ENCODE assay signal across 8 cellular contexts in the genomic region with DNA sequence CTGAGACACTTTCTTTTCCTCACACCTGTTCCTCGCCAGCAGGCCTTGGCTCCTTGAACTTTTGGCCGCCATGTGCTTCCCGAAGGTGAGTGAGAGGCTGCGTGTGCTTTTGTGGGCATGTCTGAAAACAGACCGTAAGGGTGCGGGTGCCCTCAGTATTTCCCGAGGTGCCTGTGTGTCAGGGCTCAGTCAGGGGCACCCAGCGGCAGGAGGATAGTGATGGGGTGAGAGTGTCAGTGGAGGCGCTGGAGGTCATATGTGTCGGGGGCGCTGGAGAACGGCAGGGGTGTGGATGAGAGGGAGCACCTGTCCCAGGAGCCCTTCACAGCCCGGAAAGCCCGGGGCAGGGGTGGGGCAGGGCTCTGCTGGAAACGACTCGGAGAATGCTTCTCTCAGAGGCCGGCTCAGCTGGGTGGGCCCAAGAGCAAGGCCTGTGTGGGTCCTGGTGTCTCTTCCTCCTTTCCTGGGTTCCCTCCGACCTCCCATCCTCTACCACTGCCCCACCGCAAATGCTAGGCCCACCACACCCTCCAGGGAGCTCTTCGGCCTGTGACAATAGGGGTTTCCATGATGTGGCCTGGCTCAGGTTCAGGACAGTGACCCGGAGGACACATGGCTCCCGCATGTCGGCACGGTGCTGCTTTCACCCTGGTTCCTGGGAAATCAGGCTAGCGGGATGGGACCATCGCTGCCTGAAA. TPM values are rescaled to one million over a fixed set of nuclear protein-coding genes. Genes with fewer than 3 reads are reported as not detected.
DNase-seq lines count a peak whose midpoint lies in the region; ATAC-seq and TF ChIP-seq lines count a peak whose summit lies in the region.

No MANE protein-coding gene starts in this region.

- peak; percentile 13 for ATAC-seq in activated CD8-positive, alpha-beta T cell treated with anti-CD3 and anti-CD28 coated beads for 36 hours
- ATAC-seq in left cardiac atrium (peak; percentile 12 to 29), GM18861 (IDR thresholded peaks at IDR 0.05; ENCODE audit: unreplicated experiment) (no peak), GM21515 (IDR thresholded peaks at IDR 0.05; ENCODE audit: unreplicated experiment) (no peak)

- no peaks in the 10 kb centered on the region for H3K9me3 Mint-ChIP-seq in activated CD8-positive, alpha-beta T cell treated with anti-CD3 and anti-CD28 coated beads for 36 hours

- peaks cover under 1% of the 10 kb centered on the region for H3F3A ChIP-seq in smooth muscle cell (ENCODE audit: low read depth)

- POLR2A ChIA-PET in activated CD8-positive, alpha-beta T cell treated with anti-CD3 and anti-CD28 coated beads for 36 hours (lab: Charles Lee) = interaction anchor here (0.8 to 4.0 kb wide), 7 partner anchors 10 to 106 kb away, joined by 3 to 49 read pairs (median 5); a partner anchor contains a TSS

- no peak overlapping the region for H2AFZ ChIP-seq in smooth muscle cell (ENCODE audit: low read depth)

- no peaks in the 10 kb centered on the region for H3K9me3 ChIP-seq in smooth muscle cell (replicated peaks; ENCODE audit: low read depth)

- no peaks in the 10 kb centered on the region for H3K36me3 ChIP-seq in smooth muscle cell (ENCODE audit: low read depth)

- 91% methylated on average over 26 of the region's 26 CpGs for whole genome bisulfite sequencing in smooth muscle cell (ENCODE audit: low lambda C conversion rate)

- no peaks in the 10 kb centered on the region for H4K20me1 ChIP-seq in smooth muscle cell (ENCODE audit: low read depth)

- peaks cover 48% of the 10 kb centered on the region for H3K36me3 Mint-ChIP-seq in activated CD8-positive, alpha-beta T cell treated with anti-CD3 and anti-CD28 coated beads for 36 hours (ENCODE audit: low read depth)

- peak overlapping the region; percentile 67 for H3K9ac ChIP-seq in smooth muscle cell (ENCODE audit: low read depth)

- DNase-seq in GM13976 (ENCODE audit: low spot score) (peak; percentile 22), left cardiac atrium (peak; percentile 31), smooth muscle cell (lab: John Stamatoyannopoulos, UW; ENCODE audit: unreplicated experiment) (no peak), hypothalamus (lab: John Stamatoyannopoulos, UW) (no peak), NCI-H345 treated with DMSO at 0.1 percent for 48 hours (lab: John Stamatoyannopoulos, UW; ENCODE audit: unreplicated experiment) (no peak)
- DNase-seq in activated CD8-positive, alpha-beta T cell treated with anti-CD3 and anti-CD28 coated beads for 36 hours = peak; percentile 45

- CTCF ChIA-PET in activated CD8-positive, alpha-beta T cell treated with anti-CD3 and anti-CD28 coated beads for 36 hours (lab: Charles Lee) = interaction anchor here (0.6 to 14.0 kb wide), 8 partner anchors 9 to 102 kb away, joined by 3 to 288 read pairs (median 3); no protein-coding TSS in a partner anchor

- intact Hi-C loops in activated CD8-positive, alpha-beta T cell treated with anti-CD3 and anti-CD28 coated beads for 36 hours (cut with micrococcal nuclease) = no loop called here
- intact Hi-C loops in left cardiac atrium (cut with DNase I) = no loop called here

- H3K27ac Mint-ChIP-seq in activated CD8-positive, alpha-beta T cell treated with anti-CD3 and anti-CD28 coated beads for 36 hours = peak overlapping the region; percentile 99

- H3K4me3 ChIP-seq in smooth muscle cell = no peak overlapping the region

- peak overlapping the region; percentile 97 for H3K4me3 Mint-ChIP-seq in activated CD8-positive, alpha-beta T cell treated with anti-CD3 and anti-CD28 coated beads for 36 hours

- no peaks in the 10 kb centered on the region for H3K4me1 ChIP-seq in smooth muscle cell (ENCODE audit: low read depth)

- no peak overlapping the region for H3K4me2 ChIP-seq in smooth muscle cell

- peaks cover 57% of the 10 kb centered on the region for H3K4me1 Mint-ChIP-seq in activated CD8-positive, alpha-beta T cell treated with anti-CD3 and anti-CD28 coated beads for 36 hours (ENCODE audit: low read depth)

- in situ Hi-C loops in GM13976 (cut with MboI; ENCODE audit: low sequenced_read_pairs, unreplicated experiment) = loop anchor here (10.0 kb wide), 1 partner anchor 59 kb away; no protein-coding TSS in a partner anchor

- H3K27me3 Mint-ChIP-seq in activated CD8-positive, alpha-beta T cell treated with anti-CD3 and anti-CD28 coated beads for 36 hours = no peaks in the 10 kb centered on the region

- H3K27ac ChIP-seq in smooth muscle cell (ENCODE audit: low read depth) = no peak overlapping the region

- TF ChIP-seq CTCF in GM13976 (IDR thresholded peaks at IDR 0.05; ENCODE audit: borderline replicate concordance, control extremely low read depth, extremely low read depth, insufficient read depth, missing control alignments) (no peak), smooth muscle cell (IDR thresholded peaks at IDR 0.05; ENCODE audit: borderline replicate concordance, insufficient read depth, poor library complexity, severe bottlenecking) (no peak)
- no peak for TF ChIP-seq CTCF in activated CD8-positive, alpha-beta T cell treated with anti-CD3 and anti-CD28 coated beads for 36 hours (IDR thresholded peaks at IDR 0.05)

- H3K79me2 ChIP-seq in smooth muscle cell (ENCODE audit: low read depth) = no peaks in the 10 kb centered on the region

- no peaks in the 10 kb centered on the region for H3K27me3 ChIP-seq in smooth muscle cell (ENCODE audit: low read depth)

RNA-seq across cellular contexts. Expression of a gene that starts 0.5 kb away (rescaled TPM):
- 100 to 1,000 TPM; 971 to 974 TPM for total RNA-seq in activated CD8-positive, alpha-beta T cell treated with anti-CD3 and anti-CD28 coated beads for 36 hours
- 10 to 100 TPM; 51.7 to 64.0 TPM for total RNA-seq in left cardiac atrium
- total RNA-seq in smooth muscle cell = 25.1 and 26.3 TPM in 2 replicates
- polyA plus RNA-seq in smooth muscle cell = 27.7 and 35.0 TPM in 2 replicates

RNA-seq across cellular contexts. Expression of a gene that starts 19.5 kb away (rescaled TPM):
- 1 to 10 TPM; 1.1 to 1.5 TPM for total RNA-seq in activated CD8-positive, alpha-beta T cell treated with anti-CD3 and anti-CD28 coated beads for 36 hours
- total RNA-seq in left cardiac atrium = 1 to 10 TPM; 1.5 to 2.3 TPM
- 0.36 and 0.90 TPM in 2 replicates for total RNA-seq in smooth muscle cell
- 1.3 and 3.5 TPM in 2 replicates for polyA plus RNA-seq in smooth muscle cell

RNA-seq across cellular contexts. Expression of a gene that starts 29.1 kb away (rescaled TPM):
- under 1 TPM; 0.77 to 0.92 TPM for total RNA-seq in activated CD8-positive, alpha-beta T cell treated with anti-CD3 and anti-CD28 coated beads for 36 hours
- total RNA-seq in left cardiac atrium = not detected
- total RNA-seq in smooth muscle cell = 0.49 and 1.5 TPM in 2 replicates
- polyA plus RNA-seq in smooth muscle cell = 0.86 and 7.9 TPM in 2 replicates

RNA-seq across cellular contexts. Expression of a gene that starts 33.2 kb away (rescaled TPM):
- under 1 TPM; 0.09 to 0.25 TPM for total RNA-seq in activated CD8-positive, alpha-beta T cell treated with anti-CD3 and anti-CD28 coated beads for 36 hours
- total RNA-seq in left cardiac atrium (not detected), smooth muscle cell (not detected in 2 replicates)
- 0.30 TPM in 1 of 2 replicates, not detected in the other for polyA plus RNA-seq in smooth muscle cell

RNA-seq across cellular contexts. Expression of a gene that starts 42.1 kb away (rescaled TPM):
- 10 to 100 TPM; 55.4 to 56.6 TPM for total RNA-seq in activated CD8-positive, alpha-beta T cell treated with anti-CD3 and anti-CD28 coated beads for 36 hours
- total RNA-seq in left cardiac atrium (10 to 100 TPM; 11.8 to 18.2 TPM), smooth muscle cell (24.1 and 28.9 TPM in 2 replicates)
- polyA plus RNA-seq in smooth muscle cell = 59.4 and 83.9 TPM in 2 replicates

Comparison
In these comparisons a context has a peak if more than half of its experiments do, and no peak if none do; other contexts are left out.
1. DNase-seq: peak in GM13976 (single experiment), activated CD8-positive, alpha-beta T cell treated with anti-CD3 and anti-CD28 coated beads for 36 hours (single experiment) and left cardiac atrium (single experiment); none in smooth muscle cell (single experiment), hypothalamus (0 of 51) and NCI-H345 treated with DMSO at 0.1 percent for 48 hours (single experiment).
2. ATAC-seq: peak in activated CD8-positive, alpha-beta T cell treated with anti-CD3 and anti-CD28 coated beads for 36 hours (single experiment) and left cardiac atrium (2 of 2); none in GM18861 (single experiment) and GM21515 (single experiment).
3. RNA of a gene that starts 0.5 kb away (total RNA-seq): 971 to 974 TPM in activated CD8-positive, alpha-beta T cell treated with anti-CD3 and anti-CD28 coated beads for 36 hours; 51.7 to 64.0 TPM in left cardiac atrium and 25.1 to 26.3 TPM in smooth muscle cell; every median in the first group is over 10 times any median in the second.